In genomic region chr7:56051053-56051338, GRCh38 we compare ENCODE assay signal across 8 cellular contexts. TPM values are rescaled to one million over a fixed set of nuclear protein-coding genes. Genes with fewer than 3 reads are reported as not detected.
DNase-seq lines count a peak whose midpoint lies in the region; ATAC-seq and TF ChIP-seq lines count a peak whose summit lies in the region.

No MANE protein-coding gene starts in this region.

- H3K79me1 ChIP-seq in trophoblast cell (ENCODE audit: low read length), result peaks cover 11% of the 10 kb centered on the region

- H3K27ac ChIP-seq in DND-41 (ENCODE audit: low read length) (peak overlapping the region; percentile 96), SJSA1 (peak overlapping the region; percentile 40), esophagus muscularis mucosa (replicated peaks in 1 of 4) (peak overlapping the region; percentile 93 to 99 (median 95)), trophoblast cell (ENCODE audit: low read depth, low read length) (peak overlapping the region; percentile 88)

- peaks cover 5% of the 10 kb centered on the region for H4K20me1 ChIP-seq in DND-41 (ENCODE audit: insufficient read depth, low read length)

- H3K27me3 ChIP-seq in DND-41 (ENCODE audit: insufficient read depth, low read length, poor library complexity) (no peaks in the 10 kb centered on the region), SJSA1 (replicated peaks) (no peaks in the 10 kb centered on the region), esophagus muscularis mucosa (no peaks in the 10 kb centered on the region), trophoblast cell (ENCODE audit: insufficient read depth, low read length) (no peaks in the 10 kb centered on the region)

- no peak for TF ChIP-seq CTCF in DND-41 (IDR thresholded peaks at IDR 0.05; ENCODE audit: borderline replicate concordance, extremely low read depth, low read length, poor library complexity, severe bottlenecking)
- TF ChIP-seq CTCF in esophagus muscularis mucosa (IDR thresholded peaks at IDR 0.05), result no peak

- H3K36me3 ChIP-seq in DND-41 (ENCODE audit: insufficient read depth, low read length) (peaks cover 41% of the 10 kb centered on the region), SJSA1 (peaks cover 42% of the 10 kb centered on the region), esophagus muscularis mucosa (peaks cover 7 to 34% (median 27%) of the 10 kb centered on the region in 4 donors), trophoblast cell (ENCODE audit: control insufficient read depth in 1 of 2, insufficient read depth in 2 of 2, low read length in 2 of 2) (peaks cover 7 to 11% of the 10 kb centered on the region in 2 experiments)

- H3K9me3 ChIP-seq in DND-41 (ENCODE audit: insufficient read depth, low read length, severe bottlenecking) (no peaks in the 10 kb centered on the region), SJSA1 (replicated peaks) (no peaks in the 10 kb centered on the region), esophagus muscularis mucosa (no peaks in the 10 kb centered on the region), trophoblast cell (ENCODE audit: insufficient read depth, low read depth, low read length) (no peaks in the 10 kb centered on the region)

- intact Hi-C loops in esophagus muscularis mucosa (cut with DNase I), result loop anchor here (10.0 kb wide), 1 partner anchor 86 kb away; the partner anchor contains the start of gene NIPSNAP2

- peak overlapping the region; percentile 97 for H4K8ac ChIP-seq in trophoblast cell (ENCODE audit: low read depth, low read length)

- peak overlapping the region; percentile 68 for H3K4me2 ChIP-seq in DND-41 (ENCODE audit: insufficient read depth, low read length)
- peak overlapping the region; percentile 67 for H3K4me2 ChIP-seq in trophoblast cell (ENCODE audit: low read length)

- peak overlapping the region; percentile 88 for H2BK5ac ChIP-seq in trophoblast cell (ENCODE audit: low read depth, low read length, poor library complexity)

- ATAC-seq in DND-41 (ENCODE audit: insufficient read depth, low read depth), result no peak
- no peak for ATAC-seq in HG03439 (IDR thresholded peaks at IDR 0.05; ENCODE audit: unreplicated experiment)
- no peak for ATAC-seq in HG02938 (IDR thresholded peaks at IDR 0.05; ENCODE audit: unreplicated experiment)
- no peak for ATAC-seq in HG03039 (IDR thresholded peaks at IDR 0.05; ENCODE audit: unreplicated experiment)

- no peak for TF ChIP-seq EP300 in esophagus muscularis mucosa (IDR thresholded peaks at IDR 0.05)

- H3K23ac ChIP-seq in trophoblast cell (ENCODE audit: low read length), result no peak overlapping the region

- peak overlapping the region; percentile 86 for H2AK5ac ChIP-seq in trophoblast cell (ENCODE audit: low read length)

- H4K91ac ChIP-seq in trophoblast cell (ENCODE audit: low read depth, low read length), result peak overlapping the region; percentile 94

- no peak overlapping the region for H2BK12ac ChIP-seq in trophoblast cell (ENCODE audit: low read length)

- H3K9ac ChIP-seq in DND-41 (ENCODE audit: low read depth, low read length), result peak overlapping the region; percentile 92
- peak overlapping the region; percentile 96 for H3K9ac ChIP-seq in trophoblast cell (ENCODE audit: low read length)

- H3K4me1 ChIP-seq in DND-41 (ENCODE audit: insufficient read depth, low read length) (peaks cover 49% of the 10 kb centered on the region), SJSA1 (replicated peaks) (peaks cover 29% of the 10 kb centered on the region), esophagus muscularis mucosa (peaks cover 26 to 86% (median 62%) of the 10 kb centered on the region in 4 donors), trophoblast cell (ENCODE audit: control insufficient read depth in 1 of 2, insufficient read depth in 2 of 2, low read length in 2 of 2) (peaks cover 7 to 8% of the 10 kb centered on the region in 2 experiments)

- H2AFZ ChIP-seq in DND-41 (ENCODE audit: low read depth, low read length), result peak overlapping the region; percentile 83
- H2AFZ ChIP-seq in trophoblast cell (ENCODE audit: insufficient read depth, low read length, poor library complexity), result peak overlapping the region; percentile 84

- H3K4ac ChIP-seq in trophoblast cell (ENCODE audit: low read depth, low read length), result peak overlapping the region; percentile 71

- H3K14ac ChIP-seq in trophoblast cell (ENCODE audit: low read length), result peak overlapping the region; percentile 76

- H3K79me2 ChIP-seq in DND-41 (ENCODE audit: insufficient read depth, low read length), result peaks cover 82% of the 10 kb centered on the region
- H3K79me2 ChIP-seq in trophoblast cell (ENCODE audit: control insufficient read depth, insufficient read depth, low read length, poor library complexity), result peaks cover 23% of the 10 kb centered on the region

- DNase-seq in DND-41, result no peak
- no peak for DNase-seq in SJSA1 (ENCODE audit: low read depth in 1 of 2, low spot score in 2 of 2)
- DNase-seq in esophagus muscularis mucosa (ENCODE audit: extremely low spot score), result no peak
- DNase-seq in trophoblast cell, result peak in 1 of 2 donors; percentile 46
- DNase-seq in NCI-H1092 (lab: John Stamatoyannopoulos, UW), result no peak

- no peak for TF ChIP-seq POLR2A in esophagus muscularis mucosa (IDR thresholded peaks at IDR 0.05; ENCODE audit: low read depth)

- WGBS in esophagus muscularis mucosa, result 2% methylated on average over 7 of the region's 9 CpGs
- no CpG with 5 or more reads among the region's 9 CpGs for WGBS in trophoblast cell (ENCODE audit: extremely low coverage, insufficient coverage, insufficient read length)

- H3K18ac ChIP-seq in trophoblast cell (ENCODE audit: low read length), result peak overlapping the region; percentile 72

- peak overlapping the region; percentile 89 for H4K12ac ChIP-seq in trophoblast cell (ENCODE audit: low read depth, low read length)

- H3K4me3 ChIP-seq in DND-41 (ENCODE audit: low read depth in 1 of 2, low read length in 2 of 2) (peak overlapping the region; percentile 96 to 97), SJSA1 (peak overlapping the region; percentile 88), esophagus muscularis mucosa (peak overlapping the region; percentile 87 to 97 (median 96)), trophoblast cell (ENCODE audit: low read depth, low read length) (peak overlapping the region; percentile 84)

- peak overlapping the region; percentile 52 for H2BK120ac ChIP-seq in trophoblast cell (ENCODE audit: insufficient read depth, low read length, poor library complexity)

RNA-seq across cellular contexts. Expression of gene PSPH, which starts 0.2 kb away (rescaled TPM):
- 38.5 and 41.0 TPM in 2 replicates for total RNA-seq in SJSA1 (2014; rRNA removed; shearing (Covaris generic))
- 10 to 100 TPM in 3 of 4 donors, 1 to 10 TPM in 1; 9.1 to 15.9 (median 13.1) TPM for total RNA-seq in esophagus muscularis mucosa
- 9.9 and 10.7 TPM in 2 replicates for polyA plus RNA-seq in trophoblast cell (2013)

RNA-seq across cellular contexts. Expression of gene CCT6A, which starts 0.6 kb away (rescaled TPM):
- total RNA-seq in SJSA1 (2014; rRNA removed; shearing (Covaris generic)), result 312 and 414 TPM in 2 replicates
- 100 to 1,000 TPM in 1 of 4 donors, 10 to 100 TPM in 3; 86.6 to 104 (median 87.9) TPM for total RNA-seq in esophagus muscularis mucosa
- 211 and 221 TPM in 2 replicates for polyA plus RNA-seq in trophoblast cell (2013)

RNA-seq across cellular contexts. Expression of gene SUMF2, which starts 13.1 kb away (rescaled TPM):
- total RNA-seq in SJSA1 (2014; rRNA removed; shearing (Covaris generic)), result 100 and 117 TPM in 2 replicates
- total RNA-seq in esophagus muscularis mucosa, result 10 to 100 TPM; 71.4 to 93.2 (median 80.8) TPM
- polyA plus RNA-seq in trophoblast cell (2013), result 57.1 and 59.3 TPM in 2 replicates

RNA-seq across cellular contexts. Expression of gene PHKG1, which starts 41.8 kb away (rescaled TPM):
- 0.21 and 0.50 TPM in 2 replicates for total RNA-seq in SJSA1 (2014; rRNA removed; shearing (Covaris generic))
- 1 to 10 TPM in 2 of 4 donors, under 1 TPM in 2; 0.26 to 1.7 (median 0.94) TPM for total RNA-seq in esophagus muscularis mucosa
- polyA plus RNA-seq in trophoblast cell (2013), result 0.06 and 0.07 TPM in 2 replicates

RNA-seq across cellular contexts. Expression of gene CHCHD2, which starts 55.3 kb away (rescaled TPM):
- total RNA-seq in SJSA1 (2014; rRNA removed; shearing (Covaris generic)), result 613 and 738 TPM in 2 replicates
- total RNA-seq in esophagus muscularis mucosa, result 100 to 1,000 TPM; 212 to 416 (median 327) TPM
- 118 and 119 TPM in 2 replicates for polyA plus RNA-seq in trophoblast cell (2013)

Comparison
In these comparisons a context has a peak if more than half of its experiments do, and no peak if none do; other contexts are left out.
1. H3K27ac ChIP-seq: peak in every context shown above with its lines; median percentile 96 in DND-41; 95 in esophagus muscularis mucosa; 88 in trophoblast cell; 40 in SJSA1.